Comparison of ENCODE assay signal across 11 cellular contexts in the genomic region with DNA sequence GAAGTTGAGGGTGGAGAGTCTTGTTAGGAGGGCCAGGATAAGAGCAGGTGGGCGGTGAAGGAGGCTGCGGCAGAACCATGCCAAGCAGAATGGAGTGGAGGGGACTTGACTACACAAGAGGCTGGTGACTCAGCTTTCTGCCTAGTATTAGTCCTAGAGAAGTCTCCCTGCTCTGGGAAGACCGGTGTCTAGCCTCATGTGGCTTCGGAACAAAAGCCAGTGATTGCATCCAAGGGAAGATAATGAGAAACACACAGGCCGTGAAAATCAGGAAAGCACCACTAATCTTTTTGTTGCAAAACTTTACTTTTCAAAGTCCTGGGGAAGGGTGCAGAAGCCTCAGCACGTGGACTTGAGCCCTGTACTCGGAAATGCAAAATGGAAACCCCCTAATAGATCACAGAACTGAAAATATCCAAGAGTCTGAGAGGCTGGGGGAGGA. TPM values are rescaled to one million over a fixed set of nuclear protein-coding genes. Genes with fewer than 3 reads are reported as not detected.
DNase-seq lines count a peak whose midpoint lies in the region; ATAC-seq and TF ChIP-seq lines count a peak whose summit lies in the region.
"Had no signal": no experiment of that assay in that cellular context is flagged by ENCODE, and none has a peak within 500 bp of the region (broad histone marks: within the 10 kb centered on the region; RNA-seq: fewer than 3 reads in every experiment).

No MANE protein-coding gene starts in this region.

- no peak for ATAC-seq in natural killer cell treated with Interleukin-12 subunit alpha and Interleukin-12 subunit beta and Interleukin-15 and Interleukin-18, amount 100 ng/mL, for 72 hours
- no peak for ATAC-seq in HG02884 (IDR thresholded peaks at IDR 0.05; ENCODE audit: unreplicated experiment)
- ATAC-seq: T-cell had no signal

- no peaks in the 10 kb centered on the region for H3K4me1 Mint-ChIP-seq in natural killer cell treated with Interleukin-12 subunit alpha and Interleukin-12 subunit beta and Interleukin-15 and Interleukin-18, amount 100 ng/mL, for 72 hours (ENCODE audit: low read depth in 2 of 2)
- H3K4me1 Mint-ChIP-seq: T-cell had no signal

- 57 to 78% methylated on average over 7 of the region's 7 CpGs for WGBS in sigmoid colon, 2 donors

- H3K9me3 ChIP-seq in NT2/D1 (ENCODE audit: insufficient read depth, low read length) (no peaks in the 10 kb centered on the region), sigmoid colon (no peaks in the 10 kb centered on the region)

- TF ChIP-seq CTCF in GM12865 (IDR thresholded peaks at IDR 0.05; ENCODE audit: insufficient read depth, low read depth, low read length, missing control alignments) = no peak
- no peak for TF ChIP-seq CTCF in foreskin fibroblast (IDR thresholded peaks at IDR 0.05; ENCODE audit: low read depth, low read length)
- TF ChIP-seq CTCF in sigmoid colon (IDR thresholded peaks at IDR 0.05) = no peak

- no peaks in the 10 kb centered on the region for H3K36me3 ChIP-seq in NT2/D1 (ENCODE audit: insufficient read depth, insufficient read length, low read length)
- H3K36me3 ChIP-seq in sigmoid colon = no peaks in the 10 kb centered on the region

- no peak for TF ChIP-seq EP300 in sigmoid colon (IDR thresholded peaks at IDR 0.05)

- H3K36me3 Mint-ChIP-seq in natural killer cell treated with Interleukin-12 subunit alpha and Interleukin-12 subunit beta and Interleukin-15 and Interleukin-18, amount 100 ng/mL, for 72 hours = no peaks in the 10 kb centered on the region
- H3K36me3 Mint-ChIP-seq: T-cell had no signal

- H3K27ac Mint-ChIP-seq in natural killer cell treated with Interleukin-12 subunit alpha and Interleukin-12 subunit beta and Interleukin-15 and Interleukin-18, amount 100 ng/mL, for 72 hours = no peak overlapping the region
- H3K27ac Mint-ChIP-seq: nephron, T-cell had no signal

- no peak overlapping the region for H3K9ac ChIP-seq in NT2/D1 (ENCODE audit: insufficient read length, low read depth)

- H3K4me3 Mint-ChIP-seq in natural killer cell treated with Interleukin-12 subunit alpha and Interleukin-12 subunit beta and Interleukin-15 and Interleukin-18, amount 100 ng/mL, for 72 hours = no peak overlapping the region
- H3K4me3 Mint-ChIP-seq: nephron, T-cell had no signal

- intact Hi-C loops in sigmoid colon (cut with DNase I) = no loop called here

- DNase-seq in GM12865 (ENCODE audit: low read depth) (peak; percentile 40), NT2/D1 (ENCODE audit: low read depth, low spot score) (peak; percentile 27), foreskin fibroblast (peak; percentile 81 to 88), sigmoid colon (peak; percentile 76), NCI-H524 (lab: John Stamatoyannopoulos, UW) (no peak), NCI-H146 treated with DMSO at 0.1 percent for 48 hours (lab: John Stamatoyannopoulos, UW; ENCODE audit: unreplicated experiment) (no peak)
- no peak for DNase-seq in natural killer cell treated with Interleukin-12 subunit alpha and Interleukin-12 subunit beta and Interleukin-15 and Interleukin-18, amount 100 ng/mL, for 72 hours (ENCODE audit: low spot score)
- DNase-seq: activated T-cell treated with anti-CD3 and anti-CD28 coated beads, Interleukin-2, amount 50 U/mL, for 48 hours; T-cell had no signal

- H3K4me3 ChIP-seq in GM12865 (ENCODE audit: low read depth, low read length) (no peak overlapping the region), NT2/D1 (ENCODE audit: insufficient read length, low read depth) (no peak overlapping the region), foreskin fibroblast (ENCODE audit: low read depth in 1 of 2, low read length in 2 of 2) (peak overlapping the region; percentile 6 to 9), sigmoid colon (no peak overlapping the region)

- no peaks in the 10 kb centered on the region for H3K9me3 Mint-ChIP-seq in natural killer cell treated with Interleukin-12 subunit alpha and Interleukin-12 subunit beta and Interleukin-15 and Interleukin-18, amount 100 ng/mL, for 72 hours
- H3K9me3 Mint-ChIP-seq: nephron, T-cell had no signal

- H3K4me1 ChIP-seq in NT2/D1 (ENCODE audit: insufficient read depth, insufficient read length) = no peaks in the 10 kb centered on the region
- H3K4me1 ChIP-seq in sigmoid colon = peaks cover 0 to 71% (median 47%) of the 10 kb centered on the region in 4 donors

- peak overlapping the region in 3 of 4 donors; percentile 6 to 59 (median 50) for H3K27ac ChIP-seq in sigmoid colon

- peaks cover 6 to 16% of the 10 kb centered on the region in 2 donors for H3K27me3 Mint-ChIP-seq in natural killer cell treated with Interleukin-12 subunit alpha and Interleukin-12 subunit beta and Interleukin-15 and Interleukin-18, amount 100 ng/mL, for 72 hours

- no peak for TF ChIP-seq POLR2A in sigmoid colon (IDR thresholded peaks at IDR 0.05)

- H3K27me3 ChIP-seq in NT2/D1 (ENCODE audit: insufficient read depth, insufficient read length) (no peaks in the 10 kb centered on the region), sigmoid colon (no peaks in the 10 kb centered on the region)

RNA-seq across cellular contexts. Expression of gene DDR2, which starts 31.3 kb away (rescaled TPM):
- 100 to 1,000 TPM; 150 to 236 (median 225) TPM for total RNA-seq in sigmoid colon
- polyA plus RNA-seq in sigmoid colon = 10 to 100 TPM in 2 of 3 donors, 1 to 10 TPM in 1; 3.5 to 50.5 (median 18.0) TPM
- 1 to 10 TPM in 1 of 2 donors, under 1 TPM in 1; 0.57 to 2.3 TPM for total RNA-seq in natural killer cell treated with Interleukin-12 subunit alpha and Interleukin-12 subunit beta and Interleukin-15 and Interleukin-18, amount 100 ng/mL, for 72 hours

Comparison
In these comparisons a context has a peak if more than half of its experiments do, and no peak if none do; other contexts are left out.
1. DNase-seq: peak in GM12865 (single experiment), NT2/D1 (single experiment), foreskin fibroblast (2 of 2) and sigmoid colon (single experiment); none in natural killer cell treated with Interleukin-12 subunit alpha and Interleukin-12 subunit beta and Interleukin-15 and Interleukin-18, amount 100 ng/mL, for 72 hours (single experiment), NCI-H524 (0 of 2) and NCI-H146 treated with DMSO at 0.1 percent for 48 hours (single experiment).
2. H3K4me3 ChIP-seq: peak in foreskin fibroblast (2 of 2); none in GM12865 (single experiment), NT2/D1 (single experiment) and sigmoid colon (0 of 4).
3. RNA of gene DDR2, which starts 31.3 kb away (total RNA-seq): 150 to 236 TPM in sigmoid colon; 0.57 to 2.3 TPM in natural killer cell treated with Interleukin-12 subunit alpha and Interleukin-12 subunit beta and Interleukin-15 and Interleukin-18, amount 100 ng/mL, for 72 hours; every median in the first group is over 10 times any median in the second.